Comparison of ENCODE assay signal across 16 cellular contexts in the genomic region with DNA sequence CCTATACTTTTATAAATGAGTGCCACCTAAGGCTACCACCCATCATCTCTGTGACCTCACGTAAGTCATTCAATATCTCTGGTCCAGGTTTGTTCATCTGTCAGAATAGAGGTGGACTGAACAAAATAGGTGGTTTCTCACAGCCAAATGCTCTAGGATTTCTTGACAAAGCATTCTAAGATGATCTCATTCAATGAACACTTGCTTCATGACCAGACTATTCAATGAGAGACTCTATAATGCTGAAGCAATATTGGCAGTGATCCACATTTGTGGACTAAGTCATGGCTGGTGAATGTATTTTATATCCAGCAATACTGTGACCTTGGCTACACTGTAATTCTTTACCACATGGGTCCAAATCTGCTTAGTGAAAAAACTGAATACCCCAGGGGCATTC. TPM values are rescaled to one million over a fixed set of nuclear protein-coding genes. Genes with fewer than 3 reads are reported as not detected.
DNase-seq lines count a peak whose midpoint lies in the region; ATAC-seq and TF ChIP-seq lines count a peak whose summit lies in the region.
"Had no signal": no experiment of that assay in that cellular context is flagged by ENCODE, and none has a peak within 500 bp of the region (broad histone marks: within the 10 kb centered on the region; RNA-seq: fewer than 3 reads in every experiment).

No MANE protein-coding gene starts in this region.

- peak in 1 of 2 experiments; percentile 44; a peak in 1 of 4 replicates for TF ChIP-seq EP300 in SK-N-SH (IDR thresholded peaks at IDR 0.05; ENCODE audit: borderline replicate concordance in 1 of 2, low read depth in 1 of 2, low read length in 1 of 2)

- H3K27me3 ChIP-seq in BJ (ENCODE audit: control insufficient read depth, insufficient read depth, low read length) (no peaks in the 10 kb centered on the region), SK-N-SH (ENCODE audit: insufficient read depth) (no peaks in the 10 kb centered on the region)

- ATAC-seq in HG03280 (IDR thresholded peaks at IDR 0.05; ENCODE audit: unreplicated experiment) = no peak

- H3K27ac Mint-ChIP-seq in immature natural killer cell = no peak overlapping the region
- H3K27ac Mint-ChIP-seq: activated naive CD8-positive, alpha-beta T cell treated with anti-CD3 and anti-CD28 coated beads, Interleukin-2, amount 10 ng/mL, durations not matched to agents 7 days and 5 days; CD14-positive monocyte; endodermal cell had no signal

- no peaks in the 10 kb centered on the region; the same call in 1 of the 2 replicates for H3K36me3 ChIP-seq in BJ (ENCODE audit: control insufficient read depth, insufficient read depth, low read length)
- no peaks in the 10 kb centered on the region for H3K36me3 ChIP-seq in SK-N-SH (replicated peaks in 1 of 2; ENCODE audit: control insufficient read depth in 1 of 2, insufficient read depth in 2 of 2, low read length in 1 of 2)

- POLR2A ChIA-PET in BJ (lab: Charles Lee) = no interaction called here
- POLR2A ChIA-PET in SK-N-SH (lab: Yijun Ruan, JAX) = no interaction called here

- WGBS in SK-N-SH (ENCODE audit: low lambda C conversion rate) = 0% methylated on average over 1 of the region's 1 CpG

- peaks cover 4 to 6% of the 10 kb centered on the region in 2 donors for H3K4me1 Mint-ChIP-seq in immature natural killer cell
- H3K4me1 Mint-ChIP-seq: activated naive CD8-positive, alpha-beta T cell treated with anti-CD3 and anti-CD28 coated beads, Interleukin-2, amount 10 ng/mL, durations not matched to agents 7 days and 5 days had no signal

- peaks cover 52% of the 10 kb centered on the region for H3F3A ChIP-seq in SK-N-SH (replicated peaks; ENCODE audit: insufficient read depth)

- CTCF ChIA-PET in BJ (lab: Yijun Ruan, JAX) = no interaction called here
- CTCF ChIA-PET in SK-N-SH (lab: Yijun Ruan, JAX) = no interaction called here

- no peaks in the 10 kb centered on the region for H3K9me3 Mint-ChIP-seq in immature natural killer cell
- H3K9me3 Mint-ChIP-seq: activated naive CD8-positive, alpha-beta T cell treated with anti-CD3 and anti-CD28 coated beads, Interleukin-2, amount 10 ng/mL, durations not matched to agents 7 days and 5 days; endodermal cell had no signal

- H2AFZ ChIP-seq in SK-N-SH (ENCODE audit: low read depth) = no peak overlapping the region

- H3K27ac ChIP-seq in SK-N-SH (ENCODE audit: low read depth in 2 of 2, low read length in 1 of 2) = peak overlapping the region in 1 of 2 experiments; percentile 95; a peak in 2 of 4 replicates

- peak overlapping the region; percentile 37 for H3K4me2 ChIP-seq in SK-N-SH

- H3K4me3 ChIP-seq in BJ (ENCODE audit: low read depth, low read length) (no peak overlapping the region), SK-N-SH (ENCODE audit: low read depth in 2 of 2, low read length in 1 of 2) (no peak overlapping the region)

- no peaks in the 10 kb centered on the region for H3K9me2 ChIP-seq in SK-N-SH

- no peak overlapping the region for H3K4me3 Mint-ChIP-seq in immature natural killer cell
- H3K4me3 Mint-ChIP-seq: activated naive CD8-positive, alpha-beta T cell treated with anti-CD3 and anti-CD28 coated beads, Interleukin-2, amount 10 ng/mL, durations not matched to agents 7 days and 5 days; CD14-positive monocyte; endodermal cell had no signal

- no peaks in the 10 kb centered on the region for H3K27me3 Mint-ChIP-seq in immature natural killer cell (ENCODE audit: low read depth in 3 of 3)

- H3K79me2 ChIP-seq in SK-N-SH (ENCODE audit: insufficient read depth) = peaks cover 15% of the 10 kb centered on the region; the same call in 1 of the 2 replicates

- H4K20me1 ChIP-seq in SK-N-SH (ENCODE audit: insufficient read depth) = no peaks in the 10 kb centered on the region

- TF ChIP-seq CTCF in BJ (IDR thresholded peaks at IDR 0.05; ENCODE audit: insufficient read depth, low read depth, low read length) = no peak
- no peak for TF ChIP-seq CTCF in SK-N-SH (IDR thresholded peaks at IDR 0.05)

- no peaks in the 10 kb centered on the region for H3K9me3 ChIP-seq in SK-N-SH

- peak overlapping the region; percentile 33; the same call in 1 of the 2 replicates for H3K9ac ChIP-seq in SK-N-SH

- H3K36me3 Mint-ChIP-seq in immature natural killer cell = peaks cover 0 to 5% (median 0%) of the 10 kb centered on the region in 3 donors
- H3K36me3 Mint-ChIP-seq: activated naive CD8-positive, alpha-beta T cell treated with anti-CD3 and anti-CD28 coated beads, Interleukin-2, amount 10 ng/mL, durations not matched to agents 7 days and 5 days; CD14-positive monocyte had no signal

- peaks cover 0 to 42% of the 10 kb centered on the region in 2 experiments; a peak in 2 of 4 replicates for H3K4me1 ChIP-seq in SK-N-SH (ENCODE audit: control insufficient read depth in 1 of 2, insufficient read depth in 2 of 2, low read depth in 1 of 2, low read length in 1 of 2)

- TF ChIP-seq RAD21 in SK-N-SH (IDR thresholded peaks at IDR 0.05; ENCODE audit: low read length) = no peak

- peak; percentile 66 for DNase-seq in BJ (ENCODE audit: low read depth)
- no peak for DNase-seq in SK-N-SH
- DNase-seq in fibroblast of gingiva (ENCODE audit: low read depth) = peak; percentile 58
- DNase-seq in pulmonary artery endothelial cell (ENCODE audit: low read depth, low spot score) = peak; percentile 75
- DNase-seq in immature natural killer cell = no peak
- DNase-seq in activated naive CD4-positive, alpha-beta T cell treated with anti-CD3 and anti-CD28 coated beads, Interleukin-2, amount 50 U/mL, for 16 hours = no peak
- no peak for DNase-seq in NCI-H2227 treated with DMSO at 0.1 percent for 48 hours (lab: John Stamatoyannopoulos, UW)
- DNase-seq: activated CD4-positive, CD25-positive, alpha-beta regulatory T cell; activated naive CD8-positive, alpha-beta T cell treated with anti-CD3 and anti-CD28 coated beads, Interleukin-2, amount 10 ng/mL, durations not matched to agents 7 days and 5 days; endodermal cell; GOT3; MV-4-11; NCI-H2171; stimulated activated CD4-positive, alpha-beta T cell treated with anti-CD3 and anti-CD28 coated beads, Interleukin-2, amount 100 ng/mL, for 24 hours had no signal

TF ChIP-seq in SK-N-SH, 30 proteins besides CTCF, POLR2A, EP300 and RAD21:
- TF ChIP-seq TAF1 (IDR thresholded peaks at IDR 0.05; ENCODE audit: borderline replicate concordance, low read depth, low read length) (no peak), TEAD4 (IDR thresholded peaks at IDR 0.05; ENCODE audit: borderline replicate concordance, insufficient read depth) (0 out of 2 replicates have a peak, but pooled peaks have one; percentile 20), NFIC (IDR thresholded peaks at IDR 0.05; ENCODE audit: borderline replicate concordance) (peak; percentile 93), FOSL2 (IDR thresholded peaks at IDR 0.05; ENCODE audit: borderline replicate concordance, low read depth) (peak; percentile 63; the same call in 1 of the 2 replicates), TCF12 (IDR thresholded peaks at IDR 0.05) (peak; percentile 66; the same call in 1 of the 2 replicates), JUND (IDR thresholded peaks at IDR 0.05) (peak; percentile 75)
- TF ChIP-seq, protein P1, sequence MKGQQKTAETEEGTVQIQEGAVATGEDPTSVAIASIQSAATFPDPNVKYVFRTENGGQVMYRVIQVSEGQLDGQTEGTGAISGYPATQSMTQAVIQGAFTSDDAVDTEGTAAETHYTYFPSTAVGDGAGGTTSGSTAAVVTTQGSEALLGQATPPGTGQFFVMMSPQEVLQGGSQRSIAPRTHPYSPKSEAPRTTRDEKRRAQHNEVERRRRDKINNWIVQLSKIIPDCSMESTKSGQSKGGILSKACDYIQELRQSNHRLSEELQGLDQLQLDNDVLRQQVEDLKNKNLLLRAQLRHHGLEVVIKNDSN (IDR thresholded peaks at IDR 0.05; ENCODE audit: borderline replicate concordance, low read depth) = no peak
- TF ChIP-seq, protein P2, sequence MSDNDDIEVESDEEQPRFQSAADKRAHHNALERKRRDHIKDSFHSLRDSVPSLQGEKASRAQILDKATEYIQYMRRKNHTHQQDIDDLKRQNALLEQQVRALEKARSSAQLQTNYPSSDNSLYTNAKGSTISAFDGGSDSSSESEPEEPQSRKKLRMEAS (IDR thresholded peaks at IDR 0.05; ENCODE audit: low read depth) = peak; percentile 45; the same call in 1 of the 2 replicates
- TF ChIP-seq, protein P3, sequence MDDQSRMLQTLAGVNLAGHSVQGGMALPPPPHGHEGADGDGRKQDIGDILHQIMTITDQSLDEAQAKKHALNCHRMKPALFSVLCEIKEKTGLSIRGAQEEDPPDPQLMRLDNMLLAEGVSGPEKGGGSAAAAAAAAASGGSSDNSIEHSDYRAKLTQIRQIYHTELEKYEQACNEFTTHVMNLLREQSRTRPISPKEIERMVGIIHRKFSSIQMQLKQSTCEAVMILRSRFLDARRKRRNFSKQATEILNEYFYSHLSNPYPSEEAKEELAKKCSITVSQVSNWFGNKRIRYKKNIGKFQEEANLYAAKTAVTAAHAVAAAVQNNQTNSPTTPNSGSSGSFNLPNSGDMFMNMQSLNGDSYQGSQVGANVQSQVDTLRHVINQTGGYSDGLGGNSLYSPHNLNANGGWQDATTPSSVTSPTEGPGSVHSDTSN (IDR thresholded peaks at IDR 0.05) = peak; percentile 52

RNA-seq across cellular contexts. Expression of a gene that starts 37.9 kb away (rescaled TPM):
- polyA plus RNA-seq in BJ (2011; rRNA removed) (79.7 and 97.9 TPM in 2 replicates), SK-N-SH (2012; rRNA removed) (11.0 and 18.5 TPM in 2 replicates), immature natural killer cell (10 to 100 TPM in 1 of 3 donors, 1 to 10 TPM in 2; 6.9 to 15.8 (median 7.5) TPM)
- 112 and 149 TPM in 2 replicates for polyA minus RNA-seq in BJ (2011; rRNA and poly(A)+ RNA removed)
- 9.3 and 12.4 TPM in 2 replicates for polyA plus RNA-seq in SK-N-SH (2012; cell fraction: cytosol; rRNA removed)
- polyA plus RNA-seq in SK-N-SH (2012; cell fraction: nucleus; rRNA removed) = 9.8 and 14.2 TPM in 2 replicates
- total RNA-seq in pulmonary artery endothelial cell = 150 and 155 TPM in 2 replicates
- total RNA-seq: activated naive CD8-positive, alpha-beta T cell treated with anti-CD3 and anti-CD28 coated beads, Interleukin-2, amount 10 ng/mL, durations not matched to agents 7 days and 5 days had no signal
- polyA plus RNA-seq: CD14-positive monocyte had no signal

Comparison
In these comparisons a context has a peak if more than half of its experiments do, and no peak if none do; other contexts are left out.
1. DNase-seq: peak in BJ (single experiment), fibroblast of gingiva (single experiment) and pulmonary artery endothelial cell (single experiment); none in SK-N-SH (single experiment), immature natural killer cell (0 of 3), activated naive CD4-positive, alpha-beta T cell treated with anti-CD3 and anti-CD28 coated beads, Interleukin-2, amount 50 U/mL, for 16 hours (single experiment) and NCI-H2227 treated with DMSO at 0.1 percent for 48 hours (single experiment).